24 cellular contexts compared by ENCODE assay signal in genomic region chr19:28764066-28764465, GRCh38.
"Had no signal": no experiment of that assay in that cellular context is flagged by ENCODE, and none has a peak within 500 bp of the region (broad histone marks: within the 10 kb centered on the region; RNA-seq: fewer than 3 reads in every experiment).

No MANE protein-coding gene starts in this region.

- H3K27me3 ChIP-seq: neural progenitor cell, ovary, right lobe of liver, sigmoid colon, stomach, thyroid gland, tibial nerve, upper lobe of left lung, uterus had no signal

- H3K27ac ChIP-seq: neural progenitor cell, ovary, parathyroid adenoma, psoas muscle, right lobe of liver, sigmoid colon, stomach, thoracic aorta, thyroid gland, tibial nerve, upper lobe of left lung, uterus had no signal

- H3K4me3 ChIP-seq: neural progenitor cell, ovary, psoas muscle, right lobe of liver, sigmoid colon, stomach, thoracic aorta, thyroid gland, tibial nerve, upper lobe of left lung, uterus had no signal

- H3K36me3 ChIP-seq: ovary, right lobe of liver, sigmoid colon, stomach, thoracic aorta, thyroid gland, tibial nerve, upper lobe of left lung, uterus had no signal

- H3K4me1 ChIP-seq: neural progenitor cell, parathyroid adenoma, psoas muscle, right lobe of liver, sigmoid colon, stomach, thyroid gland, tibial nerve, upper lobe of left lung, uterus had no signal

- DNase-seq: natural killer cell; occipital lobe; ovary; posterior cingulate gyrus; psoas muscle; right cardiac atrium; right lobe of liver; sigmoid colon; small intestine; stimulated activated CD4-positive, alpha-beta T cell treated with anti-CD3 and anti-CD28 coated beads, Interleukin-15, amount 100 ng/mL, for 24 hours; stimulated activated CD4-positive, alpha-beta T cell treated with anti-CD3 and anti-CD28 coated beads, Interleukin-2, amount 100 ng/mL, for 24 hours; stimulated activated CD4-positive, alpha-beta T cell treated with anti-CD3 and anti-CD28 coated beads, Interleukin-2, amount 100 ng/mL, for 48 hours; stimulated activated CD4-positive, alpha-beta T cell treated with anti-CD3 and anti-CD28 coated beads, Interleukin-4, amount 100 ng/mL, for 24 hours; stimulated activated naive B cell treated with anti-CD40 and anti-IgM and Interleukin-4, amounts not matched to agents 10 μg/mL and 1 μg/mL and 100 μg/mL, for 72 hours; stimulated activated naive CD4-positive, alpha-beta T cell treated with Interleukin-2 at 50 U/mL for 16 hours; stomach; thyroid gland; trophoblast cell; upper lobe of left lung; uterus had no signal

- H3K9me3 ChIP-seq: ovary, right lobe of liver, thyroid gland had no signal
